Comparison of ENCODE assay signal across 15 cellular contexts in the genomic region with DNA sequence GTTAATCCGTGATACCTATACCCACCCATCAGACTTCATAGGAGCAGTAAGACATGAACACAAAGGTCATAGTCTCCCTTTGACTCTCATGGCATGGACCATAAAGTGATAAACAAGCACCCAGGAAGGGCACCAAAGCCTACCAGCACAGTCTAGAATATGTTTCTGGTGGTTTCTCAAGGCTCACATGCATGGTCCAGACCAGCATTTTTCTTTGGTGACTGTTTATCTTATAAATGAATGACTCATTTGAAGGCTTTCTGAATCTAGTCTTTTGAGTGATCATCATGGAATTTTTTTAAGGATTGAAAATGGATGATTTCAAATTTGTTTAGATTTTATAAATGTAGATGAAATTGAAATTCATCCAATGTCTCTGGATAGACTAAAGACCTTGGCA. TPM values are rescaled to one million over a fixed set of nuclear protein-coding genes. Genes with fewer than 3 reads are reported as not detected.
DNase-seq lines count a peak whose midpoint lies in the region; ATAC-seq and TF ChIP-seq lines count a peak whose summit lies in the region.
"Had no signal": no experiment of that assay in that cellular context is flagged by ENCODE, and none has a peak within 500 bp of the region (broad histone marks: within the 10 kb centered on the region; RNA-seq: fewer than 3 reads in every experiment).

No MANE protein-coding gene starts in this region.

- H4K20me1 ChIP-seq in SK-N-SH (ENCODE audit: insufficient read depth) (no peaks in the 10 kb centered on the region), fibroblast of lung (ENCODE audit: control insufficient read depth, extremely low read depth, insufficient read depth, low read length) (no peaks in the 10 kb centered on the region)

- H3K9me3 ChIP-seq in SK-N-SH, result no peaks in the 10 kb centered on the region
- no peaks in the 10 kb centered on the region for H3K9me3 ChIP-seq in fibroblast of lung (ENCODE audit: control insufficient read depth, insufficient read depth, low read depth, low read length)

- TF ChIP-seq EP300 in SK-N-SH (IDR thresholded peaks at IDR 0.05; ENCODE audit: borderline replicate concordance in 1 of 2, low read depth in 1 of 2, low read length in 1 of 2), result peak in 1 of 2 experiments; percentile 24; a peak in 1 of 4 replicates

- H3K4me2 ChIP-seq in SK-N-SH (no peak overlapping the region), fibroblast of lung (ENCODE audit: extremely low read depth, insufficient read depth, low read length) (peak overlapping the region; percentile 23)

- H3K79me2 ChIP-seq in SK-N-SH (ENCODE audit: insufficient read depth) (no peaks in the 10 kb centered on the region), fibroblast of lung (ENCODE audit: control insufficient read depth, insufficient read depth, low read length) (no peaks in the 10 kb centered on the region)

- POLR2A ChIA-PET in SK-N-SH (lab: Yijun Ruan, JAX), result no interaction called here

- 87% methylated on average over 1 of the region's 1 CpG for WGBS in SK-N-SH (ENCODE audit: low lambda C conversion rate)

- peak overlapping the region in 1 of 2 experiments; percentile 61; a peak in 1 of 4 replicates for H3K27ac ChIP-seq in SK-N-SH (ENCODE audit: low read depth in 2 of 2, low read length in 1 of 2)
- no peak overlapping the region for H3K27ac ChIP-seq in fibroblast of lung (ENCODE audit: insufficient read depth, low read length)

- H3K9me2 ChIP-seq in SK-N-SH, result no peaks in the 10 kb centered on the region

- H3K27me3 ChIP-seq in SK-N-SH (ENCODE audit: insufficient read depth) (no peaks in the 10 kb centered on the region), fibroblast of lung (ENCODE audit: control insufficient read depth, insufficient read depth, low read length) (no peaks in the 10 kb centered on the region)

- DNase-seq in GM03348 (ENCODE audit: low spot score), result peak; percentile 39
- no peak for DNase-seq in SK-N-SH
- DNase-seq in fibroblast of lung (ENCODE audit: low read depth in 2 of 2), result peak; percentile 66 to 71
- peak; percentile 57 for DNase-seq in renal cortical epithelial cell (ENCODE audit: low read depth)
- DNase-seq in SKM-1 (lab: John Stamatoyannopoulos, UW; ENCODE audit: unreplicated experiment), result no peak
- DNase-seq in inferior parietal cortex (ENCODE audit: extremely low spot score), result no peak
- DNase-seq: CD4-positive, CD25-positive, alpha-beta regulatory T cell; immature natural killer cell; mesendoderm; NCI-H1694 treated with DMSO at 0.1 percent for 48 hours; NCI-H510A had no signal

- no peak for ATAC-seq in GM21737 (IDR thresholded peaks at IDR 0.05; ENCODE audit: unreplicated experiment)
- ATAC-seq in GM19452 (IDR thresholded peaks at IDR 0.05; ENCODE audit: unreplicated experiment), result no peak

- H3K4me1 ChIP-seq in SK-N-SH (ENCODE audit: control insufficient read depth in 1 of 2, insufficient read depth in 2 of 2, low read depth in 1 of 2, low read length in 1 of 2), result no peaks in the 10 kb centered on the region
- peaks cover 4% of the 10 kb centered on the region for H3K4me1 ChIP-seq in fibroblast of lung (ENCODE audit: control insufficient read depth, extremely low read depth, insufficient read depth, low read length)

- H3K4me3 ChIP-seq in SK-N-SH (ENCODE audit: low read depth in 2 of 2, low read length in 1 of 2) (no peak overlapping the region), fibroblast of lung (replicated peaks in 1 of 4; ENCODE audit: control extremely low read depth in 1 of 4, insufficient read depth in 1 of 4, low read depth in 3 of 4, low read length in 4 of 4) (no peak overlapping the region)

- CTCF ChIA-PET in SK-N-SH (lab: Yijun Ruan, JAX), result no interaction called here

- H3K36me3 ChIP-seq in SK-N-SH (replicated peaks in 1 of 2; ENCODE audit: control insufficient read depth in 1 of 2, insufficient read depth in 2 of 2, low read length in 1 of 2) (no peaks in the 10 kb centered on the region), fibroblast of lung (ENCODE audit: control insufficient read depth, insufficient read depth, low read length) (no peaks in the 10 kb centered on the region)

- H2AFZ ChIP-seq in SK-N-SH (ENCODE audit: low read depth) (no peak overlapping the region), fibroblast of lung (ENCODE audit: low read length) (no peak overlapping the region)

- no peaks in the 10 kb centered on the region for H3F3A ChIP-seq in SK-N-SH (replicated peaks; ENCODE audit: insufficient read depth)

- no peak overlapping the region for H3K9ac ChIP-seq in SK-N-SH
- H3K9ac ChIP-seq in fibroblast of lung (ENCODE audit: insufficient read depth, low read length), result no peak overlapping the region

- no peak for TF ChIP-seq RAD21 in SK-N-SH (IDR thresholded peaks at IDR 0.05; ENCODE audit: low read length)

- TF ChIP-seq CTCF in SK-N-SH (IDR thresholded peaks at IDR 0.05) (no peak), fibroblast of lung (conservative IDR thresholded peaks at IDR 0.05 in 1 of 2, IDR thresholded peaks at IDR 0.05 in 1 of 2; ENCODE audit: low read depth in 1 of 2, low read length in 2 of 2) (no peak)

TF ChIP-seq in SK-N-SH, 30 proteins besides CTCF, POLR2A, EP300 and RAD21 (continues in another document):
- TF ChIP-seq CHD2 (IDR thresholded peaks at IDR 0.05; ENCODE audit: low read length, partially characterized antibody) (no peak), MAX (IDR thresholded peaks at IDR 0.05; ENCODE audit: low read depth) (no peak), JUND (IDR thresholded peaks at IDR 0.05) (peak; percentile 57), FOSL2 (IDR thresholded peaks at IDR 0.05; ENCODE audit: borderline replicate concordance, low read depth) (peak; percentile 73; the same call in 1 of the 2 replicates), MEF2A (IDR thresholded peaks at IDR 0.05; ENCODE audit: borderline replicate concordance, low read depth) (no peak), MXI1 (IDR thresholded peaks at IDR 0.05; ENCODE audit: low read depth, low read length) (no peak), NFIC (IDR thresholded peaks at IDR 0.05; ENCODE audit: borderline replicate concordance) (peak; percentile 17; the same call in 1 of the 2 replicates), TCF12 (IDR thresholded peaks at IDR 0.05) (peak; percentile 52), EZH2phosphoT487 (IDR thresholded peaks at IDR 0.05; ENCODE audit: borderline replicate concordance, low read depth) (no peak), FOXM1 (IDR thresholded peaks at IDR 0.05; ENCODE audit: low read depth) (no peak), GABPA (IDR thresholded peaks at IDR 0.05; ENCODE audit: low read depth) (no peak), GATA2 (CRISPR knock-in tag; IDR thresholded peaks at IDR 0.05) (no peak), IRF3 (IDR thresholded peaks at IDR 0.05; ENCODE audit: low read depth, low read length) (no peak), YY1 (IDR thresholded peaks at IDR 0.05; ENCODE audit: low read depth) (no peak), TAF1 (IDR thresholded peaks at IDR 0.05; ENCODE audit: borderline replicate concordance, low read depth, low read length) (no peak), RXRA (IDR thresholded peaks at IDR 0.05; ENCODE audit: borderline replicate concordance, low read depth) (no peak), SMC3 (IDR thresholded peaks at IDR 0.05; ENCODE audit: low read depth, low read length) (no peak), POLR2AphosphoS5 (IDR thresholded peaks at IDR 0.05; ENCODE audit: low read depth, low read length) (no peak)
- TF ChIP-seq, protein P1, sequence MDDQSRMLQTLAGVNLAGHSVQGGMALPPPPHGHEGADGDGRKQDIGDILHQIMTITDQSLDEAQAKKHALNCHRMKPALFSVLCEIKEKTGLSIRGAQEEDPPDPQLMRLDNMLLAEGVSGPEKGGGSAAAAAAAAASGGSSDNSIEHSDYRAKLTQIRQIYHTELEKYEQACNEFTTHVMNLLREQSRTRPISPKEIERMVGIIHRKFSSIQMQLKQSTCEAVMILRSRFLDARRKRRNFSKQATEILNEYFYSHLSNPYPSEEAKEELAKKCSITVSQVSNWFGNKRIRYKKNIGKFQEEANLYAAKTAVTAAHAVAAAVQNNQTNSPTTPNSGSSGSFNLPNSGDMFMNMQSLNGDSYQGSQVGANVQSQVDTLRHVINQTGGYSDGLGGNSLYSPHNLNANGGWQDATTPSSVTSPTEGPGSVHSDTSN (IDR thresholded peaks at IDR 0.05), result no peak
- TF ChIP-seq, protein P2, sequence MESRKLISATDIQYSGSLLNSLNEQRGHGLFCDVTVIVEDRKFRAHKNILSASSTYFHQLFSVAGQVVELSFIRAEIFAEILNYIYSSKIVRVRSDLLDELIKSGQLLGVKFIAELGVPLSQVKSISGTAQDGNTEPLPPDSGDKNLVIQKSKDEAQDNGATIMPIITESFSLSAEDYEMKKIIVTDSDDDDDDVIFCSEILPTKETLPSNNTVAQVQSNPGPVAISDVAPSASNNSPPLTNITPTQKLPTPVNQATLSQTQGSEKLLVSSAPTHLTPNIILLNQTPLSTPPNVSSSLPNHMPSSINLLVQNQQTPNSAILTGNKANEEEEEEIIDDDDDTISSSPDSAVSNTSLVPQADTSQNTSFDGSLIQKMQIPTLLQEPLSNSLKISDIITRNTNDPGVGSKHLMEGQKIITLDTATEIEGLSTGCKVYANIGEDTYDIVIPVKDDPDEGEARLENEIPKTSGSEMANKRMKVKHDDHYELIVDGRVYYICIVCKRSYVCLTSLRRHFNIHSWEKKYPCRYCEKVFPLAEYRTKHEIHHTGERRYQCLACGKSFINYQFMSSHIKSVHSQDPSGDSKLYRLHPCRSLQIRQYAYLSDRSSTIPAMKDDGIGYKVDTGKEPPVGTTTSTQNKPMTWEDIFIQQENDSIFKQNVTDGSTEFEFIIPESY (IDR thresholded peaks at IDR 0.05; ENCODE audit: borderline replicate concordance, low read depth), result no peak

RNA-seq across cellular contexts. Expression of gene AMELX, which starts 32.0 kb away (rescaled TPM):
- not detected in 2 replicates for polyA plus RNA-seq in SK-N-SH (2012; rRNA removed)
- polyA plus RNA-seq in SK-N-SH (2012; cell fraction: cytosol; rRNA removed), result not detected in 2 replicates
- polyA plus RNA-seq in SK-N-SH (2012; cell fraction: nucleus; rRNA removed), result not detected in 2 replicates
- total RNA-seq in fibroblast of lung, result not detected in 2 replicates
- not detected in 2 replicates for polyA plus RNA-seq in fibroblast of lung
- polyA plus RNA-seq in fibroblast of lung (2012), result not detected in 2 replicates
- not detected in 2 replicates for polyA minus RNA-seq in fibroblast of lung (ENCODE audit: low replicate concordance)
- not detected in 2 replicates for total RNA-seq in renal cortical epithelial cell
- total RNA-seq: CD4-positive, CD25-positive, alpha-beta regulatory T cell; G401; OCI-LY7 had no signal
- polyA plus RNA-seq: CD4-positive, CD25-positive, alpha-beta regulatory T cell; immature natural killer cell had no signal

Comparison
In these comparisons a context has a peak if more than half of its experiments do, and no peak if none do; other contexts are left out.
1. DNase-seq: peak in GM03348 (single experiment), fibroblast of lung (2 of 2) and renal cortical epithelial cell (single experiment); none in SK-N-SH (single experiment), SKM-1 (single experiment) and inferior parietal cortex (single experiment).